ENCODE assay signal across 17 cellular contexts in the genomic region with DNA sequence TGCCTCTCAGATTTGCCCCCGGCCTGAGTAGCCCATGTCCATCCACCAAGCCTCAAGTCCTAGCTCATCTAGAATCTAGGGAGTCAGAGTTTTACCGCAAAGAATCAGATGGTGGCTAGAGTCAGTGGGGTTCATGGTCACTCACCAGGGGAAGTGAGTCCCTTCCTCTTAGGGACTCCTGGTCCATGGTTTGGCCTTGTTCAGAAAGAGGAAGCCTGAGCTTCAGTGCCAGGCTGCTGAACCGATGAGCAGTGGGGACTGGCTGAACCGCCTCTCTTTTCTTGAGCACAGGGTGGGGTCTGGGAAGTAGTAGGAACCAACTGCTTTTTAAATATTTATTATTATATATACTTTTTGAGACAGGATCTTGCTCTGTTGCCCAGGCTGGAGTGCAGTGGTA.
"Had no signal": no experiment of that assay in that cellular context is flagged by ENCODE, and none has a peak within 500 bp of the region (broad histone marks: within the 10 kb centered on the region; RNA-seq: fewer than 3 reads in every experiment).

No MANE protein-coding gene starts in this region.

- H3K27me3 ChIP-seq: gastrocnemius medialis, heart left ventricle, pancreas had no signal

- ATAC-seq: activated CD8-positive, alpha-beta T cell treated with anti-CD3 and anti-CD28 coated beads, Interleukin-2, amount 10 ng/mL, durations not matched to agents 7 days and 5 days; gastrocnemius medialis; heart left ventricle; pancreas had no signal

- H3K4me1 ChIP-seq: pancreas had no signal

- DNase-seq: activated CD4-positive, alpha-beta T cell treated with anti-CD3 and anti-CD28 coated beads for 48 hours; activated CD8-positive, alpha-beta memory T cell treated with anti-CD3 and anti-CD28 coated beads, Interleukin-2, amount 50 U/mL, for 4 hours; activated CD8-positive, alpha-beta T cell treated with anti-CD3 and anti-CD28 coated beads, Interleukin-2, amount 10 ng/mL, durations not matched to agents 7 days and 5 days; activated gamma-delta T cell; activated T-cell treated with anti-CD3 and anti-CD28 coated beads, Interleukin-2, amount 50 U/mL, for 48 hours; amniotic stem cell; dorsolateral prefrontal cortex; erythroblast; gastrocnemius medialis; heart left ventricle; midbrain; pancreas; stimulated activated CD4-positive, alpha-beta T cell treated with anti-CD3 and anti-CD28 coated beads, Interleukin-12 subunit alpha, Interleukin-12 subunit beta, amount 100 ng/mL, for 4 hours; stimulated activated CD4-positive, alpha-beta T cell treated with anti-CD3 and anti-CD28 coated beads, Interleukin-2, amount 100 ng/mL, for 24 hours; T-helper 9 cell had no signal

- H3K36me3 Mint-ChIP-seq: activated naive CD8-positive, alpha-beta T cell had no signal

- H3K27ac Mint-ChIP-seq: activated CD8-positive, alpha-beta T cell treated with anti-CD3 and anti-CD28 coated beads, Interleukin-2, amount 10 ng/mL, durations not matched to agents 7 days and 5 days; activated naive CD8-positive, alpha-beta T cell had no signal

- H3K4me3 Mint-ChIP-seq: activated CD8-positive, alpha-beta T cell treated with anti-CD3 and anti-CD28 coated beads, Interleukin-2, amount 10 ng/mL, durations not matched to agents 7 days and 5 days; activated naive CD8-positive, alpha-beta T cell; neural crest cell had no signal

- H3K4me3 ChIP-seq: dorsolateral prefrontal cortex, gastrocnemius medialis, heart left ventricle, pancreas had no signal

- H3K9me3 ChIP-seq: gastrocnemius medialis, heart left ventricle, pancreas had no signal

- H3K9me3 Mint-ChIP-seq: neural crest cell had no signal

- H3K27me3 Mint-ChIP-seq: activated naive CD8-positive, alpha-beta T cell had no signal

- H3K27ac ChIP-seq: dorsolateral prefrontal cortex, gastrocnemius medialis, heart left ventricle, pancreas had no signal

- H3K36me3 ChIP-seq: gastrocnemius medialis, heart left ventricle, pancreas had no signal
